ENCODE assay signal across 29 cellular contexts in genomic region chr12:89289720-89290119, GRCh38.
"Had no signal": no experiment of that assay in that cellular context is flagged by ENCODE, and none has a peak within 500 bp of the region (broad histone marks: within the 10 kb centered on the region; RNA-seq: fewer than 3 reads in every experiment).

No MANE protein-coding gene starts in this region.

- H3K27me3 ChIP-seq: adrenal gland, ascending aorta, cardiac muscle cell had no signal

- ATAC-seq: activated CD8-positive, alpha-beta T cell treated with anti-CD3 and anti-CD28 coated beads for 36 hours; activated T-cell treated with anti-CD3 and anti-CD28 coated beads, Interleukin-2, amount 50 U/mL, for 4 hours had no signal

- H3K36me3 ChIP-seq: adrenal gland, ascending aorta, cardiac muscle cell had no signal

- H3K4me3 ChIP-seq: adrenal gland, ascending aorta, cardiac muscle cell had no signal

- H3K4me1 ChIP-seq: adrenal gland, ascending aorta had no signal

- H3K27ac ChIP-seq: adrenal gland, ascending aorta, cardiac muscle cell, VCaP had no signal

- DNase-seq: activated B cell treated with CpG ODN at 0.5 μM for 24 hours; activated CD4-positive, alpha-beta memory T cell treated with anti-CD3 and anti-CD28 coated beads for 36 hours; activated CD4-positive, alpha-beta T cell treated with anti-CD3 and anti-CD28 coated beads for 4 hours; activated CD4-positive, alpha-beta T cell treated with anti-CD3 and anti-CD28 coated beads, Interleukin-2, amount 10 ng/mL, durations not matched to agents 24 days and 14 days; activated CD4-positive, alpha-beta T cell treated with anti-CD3 and anti-CD28 coated beads, Interleukin-2, amount 50 U/mL, for 1 hour; activated CD4-positive, alpha-beta T cell treated with anti-CD3 and anti-CD28 coated beads, Interleukin-2, amount 50 U/mL, for 4 hours; activated CD4-positive, CD25-positive, alpha-beta regulatory T cell treated with anti-CD3 and anti-CD28 coated beads, Interleukin-2, amount 50 U/mL, for 72 hours; activated CD8-positive, alpha-beta memory T cell treated with anti-CD3 and anti-CD28 coated beads, Interleukin-2, amount 50 U/mL, for 4 hours; activated CD8-positive, alpha-beta T cell treated with anti-CD3 and anti-CD28 coated beads for 36 hours; activated effector memory CD4-positive, alpha-beta T cell treated with anti-CD3 and anti-CD28 coated beads, Interleukin-2, amount 50 U/mL, for 16 hours; activated gamma-delta T cell treated with Interleukin-2 at 50 U/mL for 16 hours; activated naive CD4-positive, alpha-beta T cell; activated naive CD4-positive, alpha-beta T cell treated with anti-CD3 and anti-CD28 coated beads for 36 hours; activated naive CD4-positive, alpha-beta T cell treated with anti-CD3 and anti-CD28 coated beads, Interleukin-2, amount 50 U/mL, for 16 hours; activated naive CD8-positive, alpha-beta T cell treated with anti-CD3 and anti-CD28 coated beads for 36 hours; activated T-cell treated with anti-CD3 and anti-CD28 coated beads for 4 hours; activated T-cell treated with anti-CD3 and anti-CD28 coated beads, Interleukin-2, amount 50 U/mL, for 1 hour; activated T-cell treated with anti-CD3 and anti-CD28 coated beads, Interleukin-2, amount 50 U/mL, for 4 hours; activated T-cell treated with anti-CD3 and anti-CD28 coated beads, Interleukin-2, amount 50 U/mL, for 72 hours; adrenal gland; amygdala; anterior cingulate cortex; caudate nucleus; cerebellar nuclear complex; T-helper 2 cell; T-helper 9 cell had no signal

- H3K9me3 ChIP-seq: adrenal gland, ascending aorta had no signal
